2 cellular contexts compared by ENCODE assay signal in genomic region chr1:247669225-247669624, GRCh38.
TF ChIP-seq lines count a peak whose summit lies in the region.

No MANE protein-coding gene starts in this region.

TF ChIP-seq in HepG2, 621 proteins besides CTCF, POLR2A, EP300 and RAD21:
- TF ChIP-seq ATF7 (IDR thresholded peaks at IDR 0.05) (peak; percentile 70), ATF7 (CRISPR knock-in tag; IDR thresholded peaks at IDR 0.05) (no peak), HNRNPL (IDR thresholded peaks at IDR 0.05; ENCODE audit: low read depth, low read length) (no peak)

TF ChIP-seq in K562, 482 proteins besides CTCF, POLR2A, EP300 and RAD21:
- TF ChIP-seq CEBPB (tag; IDR thresholded peaks at IDR 0.05) (0 out of 2 replicates have a peak, but pooled peaks have one; percentile 35), CEBPG (CRISPR knock-in tag; IDR thresholded peaks at IDR 0.05) (no peak), CEBPG (tag; conservative IDR thresholded peaks at IDR 0.05 in 1 of 2, IDR thresholded peaks at IDR 0.05 in 1 of 2) (peak in 1 of 2 experiments; percentile 83; a peak in 3 of 4 replicates), NCOA6 (IDR thresholded peaks at IDR 0.05) (no peak), ATF3 (IDR thresholded peaks at IDR 0.05) (peak; percentile 50; the same call in 1 of the 2 replicates), ATF3 (CRISPR knock-in tag; conservative IDR thresholded peaks at IDR 0.05) (no peak)
